Comparison of ENCODE assay signal across 1 cellular context in genomic region chr20:63771046-63771707, GRCh38.
A peak's percentile ranks its signal among the peaks of the same experiment; 100 is the strongest.
TF ChIP-seq lines count a peak whose summit lies in the region.

No MANE protein-coding gene starts in this region.

TF ChIP-seq in HepG2, 621 proteins besides CTCF, POLR2A, EP300 and RAD21:
- TF ChIP-seq ZNF512B (CRISPR knock-in tag; IDR thresholded peaks at IDR 0.05; ENCODE audit: borderline replicate concordance) (no peak), ZNF343 (CRISPR knock-in tag; IDR thresholded peaks at IDR 0.05) (0 out of 2 replicates have a peak, but pooled peaks have one; percentile 36), MEIS1 (CRISPR knock-in tag; IDR thresholded peaks at IDR 0.05; ENCODE audit: borderline replicate concordance) (no peak), SAP130 (CRISPR knock-in tag; IDR thresholded peaks at IDR 0.05; ENCODE audit: low read depth) (no peak), CC2D1A (CRISPR knock-in tag; IDR thresholded peaks at IDR 0.05) (no peak), NRL (CRISPR knock-in tag; IDR thresholded peaks at IDR 0.05; ENCODE audit: borderline replicate concordance) (no peak), ZBTB7B (CRISPR knock-in tag; IDR thresholded peaks at IDR 0.05) (no peak), EZH2 (conservative IDR thresholded peaks at IDR 0.05; ENCODE audit: low read depth, low read length) (no peak), RNF2 (conservative IDR thresholded peaks at IDR 0.05; ENCODE audit: low read depth) (no peak), ZNF562 (CRISPR knock-in tag; IDR thresholded peaks at IDR 0.05; ENCODE audit: borderline replicate concordance) (no peak), RBM39 (IDR thresholded peaks at IDR 0.05; ENCODE audit: low read depth, low read length, poor library complexity, severe bottlenecking) (peak; percentile 45), ZBTB4 (CRISPR knock-in tag; IDR thresholded peaks at IDR 0.05; ENCODE audit: borderline replicate concordance) (no peak), CEBPB (IDR thresholded peaks at IDR 0.05; ENCODE audit: borderline replicate concordance, low read depth, low read length) (no peak), ETV6 (CRISPR knock-in tag; conservative IDR thresholded peaks at IDR 0.05) (no peak), TP53 (CRISPR knock-in tag; conservative IDR thresholded peaks at IDR 0.05) (no peak)
